8 cellular contexts compared by ENCODE assay signal in genomic region chr7:26153823-26154783, GRCh38. TPM values are rescaled to one million over a fixed set of nuclear protein-coding genes. Genes with fewer than 3 reads are reported as not detected.
DNase-seq lines count a peak whose midpoint lies in the region; ATAC-seq and TF ChIP-seq lines count a peak whose summit lies in the region.

No MANE protein-coding gene starts in this region.

- no peaks in the 10 kb centered on the region for H3K9me3 Mint-ChIP-seq in immature natural killer cell

- peaks cover 42 to 63% of the 10 kb centered on the region in 2 donors for H3K4me1 Mint-ChIP-seq in immature natural killer cell

- H3K9me3 ChIP-seq in upper lobe of left lung, result no peaks in the 10 kb centered on the region

- H3K4me1 ChIP-seq in upper lobe of left lung, result peaks cover 19 to 56% (median 33%) of the 10 kb centered on the region in 4 donors

- peak; percentile 38 to 41 for ATAC-seq in upper lobe of left lung (ENCODE audit: low FRiP score in 2 of 2)
- no peak for ATAC-seq in HG02852 (IDR thresholded peaks at IDR 0.05; ENCODE audit: unreplicated experiment)
- no peak for ATAC-seq in GM21360 (IDR thresholded peaks at IDR 0.05; ENCODE audit: unreplicated experiment)

- peak in 1 of 4 donors; percentile 48 for TF ChIP-seq POLR2A in upper lobe of left lung (IDR thresholded peaks at IDR 0.05)

- no peak for TF ChIP-seq EP300 in upper lobe of left lung (IDR thresholded peaks at IDR 0.05)

- H3K36me3 ChIP-seq in upper lobe of left lung, result no peaks in the 10 kb centered on the region

- WGBS in upper lobe of left lung, 2 donors, result 64 to 73% methylated on average over 12 to 15 of the region's 15 CpGs

- DNase-seq in ACHN (peak; percentile 71), HPDE6-E6E7 (ENCODE audit: extremely low spot score) (peak; percentile 52), immature natural killer cell (peak in 1 of 3 donors; percentile 15), upper lobe of left lung (peak in 1 of 2 donors; percentile 36), GM03348 (ENCODE audit: low spot score) (no peak)
- DNase-seq in activated T-cell treated with anti-CD3 and anti-CD28 coated beads, Interleukin-2, amount 50 U/mL, for 48 hours, result peak; percentile 55 to 58

- no peaks in the 10 kb centered on the region for H3K36me3 Mint-ChIP-seq in immature natural killer cell

- in situ Hi-C loops in ACHN (cut with HindIII; ENCODE audit: low pct_ligation_motif_present, low pct_unique_long_range_greater_than_20kb, low sequenced_read_pairs), result no loop called here

- H3K27me3 ChIP-seq in upper lobe of left lung, result peaks cover 0 to 9% (median 0%) of the 10 kb centered on the region in 4 donors

- H3K4me3 Mint-ChIP-seq in immature natural killer cell, result peak overlapping the region; percentile 82 to 90 (median 88)

- peaks cover 0 to 11% (median 8%) of the 10 kb centered on the region in 3 donors for H3K27me3 Mint-ChIP-seq in immature natural killer cell (ENCODE audit: low read depth in 3 of 3)

- H3K27ac ChIP-seq in upper lobe of left lung, result peak overlapping the region; percentile 40 to 69 (median 56)

- TF ChIP-seq CTCF in upper lobe of left lung (IDR thresholded peaks at IDR 0.05), result no peak

- H3K27ac Mint-ChIP-seq in immature natural killer cell, result peak overlapping the region in 4 of 6 donors; percentile 39 to 80 (median 66)

- H3K4me3 ChIP-seq in upper lobe of left lung, result peak overlapping the region in 3 of 4 donors; percentile 70 to 82 (median 81)

RNA-seq across cellular contexts. Expression of gene NFE2L3, which starts 2.1 kb away (rescaled TPM):
- polyA plus RNA-seq in immature natural killer cell, result 1 to 10 TPM; 3.5 to 5.5 (median 4.5) TPM
- 10 to 100 TPM in 1 of 6 donors, 1 to 10 TPM in 5; 5.5 to 13.8 (median 7.0) TPM for total RNA-seq in upper lobe of left lung

RNA-seq across cellular contexts. Expression of gene HNRNPA2B1, which starts 46.4 kb away (rescaled TPM):
- polyA plus RNA-seq in immature natural killer cell, result 100 to 1,000 TPM; 442 to 823 (median 643) TPM
- total RNA-seq in upper lobe of left lung, result 100 to 1,000 TPM; 192 to 416 (median 314) TPM

RNA-seq across cellular contexts. Expression of gene CBX3, which starts 47.4 kb away (rescaled TPM):
- polyA plus RNA-seq in immature natural killer cell, result 100 to 1,000 TPM in 2 of 3 donors, 10 to 100 TPM in 1; 86.1 to 121 (median 103) TPM
- total RNA-seq in upper lobe of left lung, result 100 to 1,000 TPM in 2 of 6 donors, 10 to 100 TPM in 4; 59.0 to 116 (median 89.8) TPM

Comparison
In these comparisons a context has a peak if more than half of its experiments do, and no peak if none do; other contexts are left out.
1. ATAC-seq: peak in upper lobe of left lung (2 of 2); none in HG02852 (single experiment) and GM21360 (single experiment).